In genomic region chr13:78185700-78186099, GRCh38 we compare ENCODE assay signal across 19 cellular contexts.
DNase-seq lines count a peak whose midpoint lies in the region; ATAC-seq and TF ChIP-seq lines count a peak whose summit lies in the region.
"Had no signal": no experiment of that assay in that cellular context is flagged by ENCODE, and none has a peak within 500 bp of the region (broad histone marks: within the 10 kb centered on the region; RNA-seq: fewer than 3 reads in every experiment).

No MANE protein-coding gene starts in this region.

- no peak for TF ChIP-seq EP300 in stomach (IDR thresholded peaks at IDR 0.05)

- intact Hi-C loops in stomach (cut with DNase I; ENCODE audit: low total_unique reads) (no loop called here), posterior cingulate gyrus (cut with DNase I) (no loop called here)

- H3K4me1 ChIP-seq in stomach = no peaks in the 10 kb centered on the region
- H3K4me1 ChIP-seq: SJSA1 had no signal

- H3K9me3 ChIP-seq in stomach = peaks cover 0 to 4% (median 0%) of the 10 kb centered on the region in 4 donors
- H3K9me3 ChIP-seq: SJSA1 had no signal

- peak; percentile 58 for ATAC-seq in GM19372 (IDR thresholded peaks at IDR 0.05; ENCODE audit: low read depth, unreplicated experiment)
- peak; percentile 62 for ATAC-seq in HG02571 (IDR thresholded peaks at IDR 0.05; ENCODE audit: unreplicated experiment)
- peak; percentile 52 for ATAC-seq in HG03520 (IDR thresholded peaks at IDR 0.05; ENCODE audit: unreplicated experiment)
- ATAC-seq in GM21825 (IDR thresholded peaks at IDR 0.05; ENCODE audit: unreplicated experiment) = no peak
- ATAC-seq: HCT116, K562 had no signal

- no peak for TF ChIP-seq POLR2A in stomach (IDR thresholded peaks at IDR 0.05)

- 66 to 83% (median 81%) methylated on average over 1 of the region's 1 CpG for WGBS in stomach, 5 donors

- no peaks in the 10 kb centered on the region for H3K36me3 ChIP-seq in stomach
- H3K36me3 ChIP-seq: SJSA1 had no signal

- no peak overlapping the region for H3K27ac ChIP-seq in stomach
- no peak overlapping the region for H3K27ac ChIP-seq in substantia nigra (ENCODE audit: low read depth, low read length, poor library complexity, severe bottlenecking)
- H3K27ac ChIP-seq: SJSA1 had no signal

- H3K4me3 ChIP-seq in GM12865 (ENCODE audit: low read depth, low read length) (peak overlapping the region; percentile 16; the same call in 1 of the 2 replicates), stomach (no peak overlapping the region)
- H3K4me3 ChIP-seq: K562, SJSA1 had no signal

- TF ChIP-seq CTCF in GM12865 (IDR thresholded peaks at IDR 0.05; ENCODE audit: insufficient read depth, low read depth, low read length, missing control alignments) (no peak), stomach (IDR thresholded peaks at IDR 0.05) (no peak)

- DNase-seq in GM12865 (ENCODE audit: low read depth) (no peak), stomach (no peak), posterior cingulate gyrus (no peak), substantia nigra (lab: John Stamatoyannopoulos, UW) (no peak)
- DNase-seq: 8988T; CD4-positive, alpha-beta memory T cell; DMS79; NCI-H1436; NCI-H2029; NCI-H2171 treated with DMSO at 0.1 percent for 48 hours; NCI-H446 treated with DMSO at 0.1 percent for 48 hours; SW 1271 had no signal

- no peaks in the 10 kb centered on the region for H3K27me3 ChIP-seq in stomach
